ENCODE assay signal across 8 cellular contexts in genomic region chr16:2147981-2148671, GRCh38. TPM values are rescaled to one million over a fixed set of nuclear protein-coding genes. Genes with fewer than 3 reads are reported as not detected.
A peak's percentile ranks its signal among the peaks of the same experiment; 100 is the strongest.
DNase-seq lines count a peak whose midpoint lies in the region; ATAC-seq, FAIRE-seq and TF ChIP-seq lines count a peak whose summit lies in the region.

TSS of gene RAB26 (plus strand) at chr16:2148625. CDS start at chr16:2148784, 159 bp downstream.

- TF ChIP-seq RAD21 in K562 (CRISPR knock-in tag; conservative IDR thresholded peaks at IDR 0.05 in 1 of 2, IDR thresholded peaks at IDR 0.05 in 1 of 2): no peak

- H3K36me3 ChIP-seq in GM06990 (ENCODE audit: control insufficient read depth, insufficient read depth, low read length) (peaks cover 13% of the 10 kb centered on the region), K562 (ENCODE audit: control insufficient read depth, insufficient read depth, low read length) (peaks cover 21% of the 10 kb centered on the region; the same call in 2 of the 3 replicates), hepatocyte (replicated peaks; ENCODE audit: insufficient read depth, low read depth) (no peaks in the 10 kb centered on the region)

- peak within 1 kb of the TSS; percentile 82; the same call in 1 of the 3 replicates for H3K27ac ChIP-seq in K562 (ENCODE audit: extremely low read depth, low read depth, low read length)
- peak within 1 kb of the TSS; percentile 64 for H3K27ac ChIP-seq in hepatocyte

- H3K4me1 ChIP-seq in K562 (replicated peaks in 1 of 2; ENCODE audit: control insufficient read depth in 2 of 2, insufficient read depth in 2 of 2, low read length in 2 of 2) (peaks cover 36 to 74% of the 10 kb centered on the region in 2 experiments), hepatocyte (ENCODE audit: insufficient read depth) (peaks cover 51% of the 10 kb centered on the region)

- no peaks in the 10 kb centered on the region for H3K9me2 ChIP-seq in hepatocyte (replicated peaks; ENCODE audit: insufficient read depth)

- FAIRE-seq in K562 (lab: Jason Lieb, UNC): no peak

- no peak for TF ChIP-seq EP300 in K562 (IDR thresholded peaks at IDR 0.05; ENCODE audit: low read length)

- H2AFZ ChIP-seq in K562 (ENCODE audit: low read depth, low read length) (peak within 1 kb of the TSS; percentile 71), hepatocyte (no peak within 1 kb of the TSS)

- in situ Hi-C loops in K562 (cut with MboI): loop anchor here (10.0 kb wide), 1 partner anchor 63 kb away; no protein-coding TSS in a partner anchor

- DNase-seq in GM06990 (ENCODE audit: extremely low read depth, insufficient read length) (no peak), NB4 (ENCODE audit: low read depth) (peak; percentile 81), T follicular helper cell (ENCODE audit: low read depth) (peak; percentile 48), K562 (ENCODE audit: extremely low read depth in 1 of 4, low spot score in 3 of 4) (peak; percentile 81 to 86 (median 84)), hepatocyte (ENCODE audit: low spot score) (peak; percentile 90), retina (peak; percentile 80)

- peaks cover 21% of the 10 kb centered on the region for H3K9me1 ChIP-seq in K562 (ENCODE audit: control insufficient read depth, insufficient read depth, low read length)

- POLR2A ChIA-PET in K562 (lab: Yijun Ruan, JAX): interaction anchor here (0.6 to 1.1 kb wide), 4 partner anchors 94 to 187 kb away, joined by 3 to 4 read pairs (median 3); partner anchors contain the start of gene RPS2

- no peaks in the 10 kb centered on the region for H3K27me3 ChIP-seq in GM06990 (replicated peaks; ENCODE audit: control insufficient read depth, insufficient read depth, low read length)
- no peaks in the 10 kb centered on the region for H3K27me3 ChIP-seq in K562 (ENCODE audit: control insufficient read depth in 2 of 2, insufficient read depth in 2 of 2, low read length in 2 of 2)
- no peaks in the 10 kb centered on the region for H3K27me3 ChIP-seq in hepatocyte

- BruUV-seq in K562 (replicated peaks; lab: Mats Ljungman, UMichigan): no TSS peak

- intact Hi-C loops in K562 (cut with micrococcal nuclease): no loop called here

- H3K79me2 ChIP-seq in K562 (ENCODE audit: control insufficient read depth, insufficient read depth, low read length) (peaks cover 23% of the 10 kb centered on the region), hepatocyte (peaks cover 26% of the 10 kb centered on the region)

- peaks cover 35% of the 10 kb centered on the region for H4K20me1 ChIP-seq in K562 (replicated peaks; ENCODE audit: control insufficient read depth, insufficient read depth, low read length)
- peaks cover 43% of the 10 kb centered on the region for H4K20me1 ChIP-seq in hepatocyte (ENCODE audit: insufficient read depth, poor library complexity, severe bottlenecking)

- no peak for TF ChIP-seq POLR2A in NB4 (IDR thresholded peaks at IDR 0.05; ENCODE audit: extremely low read depth, insufficient read length)
- TF ChIP-seq POLR2A in K562 (conservative IDR thresholded peaks at IDR 0.05): no peak

- H3K9me3 ChIP-seq in K562 (replicated peaks; ENCODE audit: control insufficient read depth, insufficient read depth, low read depth, low read length): no peaks in the 10 kb centered on the region
- H3K9me3 ChIP-seq in hepatocyte (ENCODE audit: low read depth): no peaks in the 10 kb centered on the region

- H3K9ac ChIP-seq in K562 (ENCODE audit: insufficient read depth in 1 of 2, low read depth in 2 of 2, low read length in 2 of 2): peak within 1 kb of the TSS; percentile 34 to 91

- CTCF ChIA-PET in K562 (lab: Yijun Ruan, JAX; ENCODE audit: low intra/inter-chr PET ratio): no interaction called here

- H3K4me2 ChIP-seq in K562 (ENCODE audit: insufficient read depth, low read length) (peak within 1 kb of the TSS; percentile 72), hepatocyte (peak within 1 kb of the TSS; percentile 93)

- H3K4me3 ChIP-seq in GM06990 (replicated peaks; ENCODE audit: low read depth, low read length): peak within 1 kb of the TSS; percentile 45
- H3K4me3 ChIP-seq in NB4 (ENCODE audit: low read depth, low read length): no peak within 1 kb of the TSS
- peak within 1 kb of the TSS; percentile 48 for H3K4me3 ChIP-seq in K562
- peak within 1 kb of the TSS; percentile 33 for H3K4me3 ChIP-seq in hepatocyte

- TF ChIP-seq CTCF in GM06990 (IDR thresholded peaks at IDR 0.05; ENCODE audit: insufficient read depth, low read length, poor library complexity, severe bottlenecking): no peak
- no peak for TF ChIP-seq CTCF in NB4 (IDR thresholded peaks at IDR 0.05; ENCODE audit: low read depth, low read length)
- TF ChIP-seq CTCF in K562 (IDR thresholded peaks at IDR 0.05 in 2 of 3, conservative IDR thresholded peaks at IDR 0.05 in 1 of 3; ENCODE audit: insufficient read depth in 2 of 3, low read depth in 1 of 3, low read length in 3 of 3): no peak
- no peak for TF ChIP-seq CTCF in hepatocyte (IDR thresholded peaks at IDR 0.05; ENCODE audit: poor library complexity)

- 51% methylated on average over 16 of the region's 55 CpGs for WGBS in K562 (ENCODE audit: insufficient coverage, low coverage, missing lambda C conversion rate)
- WGBS in hepatocyte (ENCODE audit: low lambda C conversion rate, missing lambda C conversion rate): 22% methylated on average over 19 of the region's 55 CpGs

- ATAC-seq in K562: peak; percentile 61
- no peak for ATAC-seq in HG02970 (IDR thresholded peaks at IDR 0.05; ENCODE audit: low FRiP score, unreplicated experiment)
- no peak for ATAC-seq in GM18861 (IDR thresholded peaks at IDR 0.05; ENCODE audit: unreplicated experiment)

TF ChIP-seq in K562, 482 proteins besides CTCF, POLR2A, EP300 and RAD21 (continues in another document):
- TF ChIP-seq NFYB (IDR thresholded peaks at IDR 0.05; ENCODE audit: extremely low read depth, insufficient read length) (peak; percentile 7), HMGN3 (IDR thresholded peaks at IDR 0.05; ENCODE audit: borderline replicate concordance, extremely low read depth, insufficient read length, low read depth, low read length) (peak; percentile 28), VEZF1 (CRISPR knock-in tag; IDR thresholded peaks at IDR 0.05) (peak; percentile 84), NFE2L1 (tag; IDR thresholded peaks at IDR 0.05; ENCODE audit: borderline replicate concordance, low read depth) (no peak), ZBTB7A (IDR thresholded peaks at IDR 0.05; ENCODE audit: borderline replicate concordance, control insufficient read depth, low read depth, low read length) (peak; percentile 78; the same call in 1 of the 2 replicates), ZBTB33 (CRISPR knock-in tag; IDR thresholded peaks at IDR 0.05) (peak; percentile 91), HNRNPL (IDR thresholded peaks at IDR 0.05; ENCODE audit: low read depth, low read length) (peak; percentile 64; the same call in 1 of the 2 replicates), BRD4 (IDR thresholded peaks at IDR 0.05) (no peak)

RNA-seq across cellular contexts. Expression of gene RAB26, which starts in this region (rescaled TPM):
- total RNA-seq in K562 (2011; cell fraction: chromatin; rRNA removed; ENCODE audit: low replicate concordance): 8.2 and 15.9 TPM in 2 replicates
- total RNA-seq in K562 (2011; cell fraction: nucleolus; rRNA removed): 15.8 and 18.8 TPM in 2 replicates
- total RNA-seq in K562 (2011; cell fraction: nucleoplasm; rRNA removed): 11.4 and 14.5 TPM in 2 replicates
- total RNA-seq in K562 (2014; rRNA removed) (2.9 and 3.5 TPM in 2 replicates), K562 (2014; rRNA removed; fragmentation: Illumina TruSeq; extraction: Trizol) (0.58 and 0.77 TPM in 2 replicates), K562 (2015; rRNA removed; fragmentation: Illumina TruSeq; extraction: Trizol) (0.94 and 1.8 TPM in 2 replicates), K562 (2021) (3.0 and 3.1 TPM in 2 replicates), hepatocyte (4.1 and 8.3 TPM in 2 replicates)
- polyA plus RNA-seq in K562 (2011; rRNA removed) (5.3 and 13.0 TPM in 2 replicates), K562 (2014; fragmentation: Illumina TruSeq; extraction: Trizol) (2.1 and 2.2 TPM in 2 replicates), K562 (2014; fragmentation: Nextera tagmentation; extraction: Ambion mirVana) (under 1 TPM; 0.25 to 0.63 TPM), K562 (2014; rRNA removed) (3.8 and 6.1 TPM in 2 replicates), hepatocyte (11.3 and 15.0 TPM in 2 replicates)
- polyA plus RNA-seq in K562 (2011; cell fraction: cytosol; rRNA removed): 4.8 and 7.7 TPM in 2 replicates
- polyA plus RNA-seq in K562 (2011; cell fraction: nucleus; rRNA removed): 65.3 and 85.4 TPM in 2 replicates
- 6.6 and 10.4 TPM in 2 replicates for polyA plus RNA-seq in K562 (2012)
- 1.2 and 2.2 TPM in 2 replicates for polyA minus RNA-seq in K562 (2011; rRNA and poly(A)+ RNA removed)
- 1.8 TPM in 1 of 2 replicates, not detected in the other for polyA minus RNA-seq in K562 (2011; cell fraction: cytosol; rRNA and poly(A)+ RNA removed)
- polyA minus RNA-seq in K562 (2011; cell fraction: nucleus; rRNA and poly(A)+ RNA removed): 4.6 and 8.0 TPM in 2 replicates
